In the genomic region with DNA sequence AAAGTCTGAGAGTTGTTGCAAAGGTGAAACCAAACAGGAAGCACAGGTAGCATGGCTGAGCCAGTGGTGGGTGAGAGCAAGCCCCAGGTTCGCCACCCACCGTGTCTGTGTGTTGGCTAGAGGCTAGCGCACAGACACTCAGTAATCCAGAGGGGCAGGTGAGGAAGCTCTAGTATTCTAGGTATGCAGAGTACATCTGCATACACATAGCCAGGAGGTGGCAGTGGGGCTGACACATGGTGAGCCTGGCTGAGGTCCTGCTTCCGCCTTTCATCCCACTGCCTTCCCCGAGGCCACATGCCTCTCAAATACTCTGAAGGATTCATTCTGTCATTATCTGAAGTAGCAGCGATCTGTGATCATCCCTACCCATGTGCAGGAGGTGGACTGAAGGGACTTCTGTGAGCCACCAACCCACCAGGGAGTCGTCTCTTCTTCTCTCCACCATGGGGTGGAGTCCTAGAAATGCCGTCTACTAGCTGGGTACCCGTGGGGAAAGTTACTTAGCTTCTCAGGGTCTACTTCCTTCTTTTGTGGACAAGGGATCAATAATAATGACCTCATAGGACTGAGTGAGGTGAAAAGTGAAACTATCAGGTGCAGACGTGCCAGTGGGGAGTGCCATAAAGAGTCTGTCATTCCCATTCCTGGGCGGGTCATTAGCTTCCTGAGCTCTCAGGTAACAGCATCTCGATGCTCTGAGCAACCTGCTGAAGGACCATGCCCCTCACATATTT, we compare ENCODE assay signal across 7 cellular contexts. TPM values are rescaled to one million over a fixed set of nuclear protein-coding genes. Genes with fewer than 3 reads are reported as not detected.
DNase-seq lines count a peak whose midpoint lies in the region; ATAC-seq and TF ChIP-seq lines count a peak whose summit lies in the region.

No MANE protein-coding gene starts in this region.

- TF ChIP-seq CTCF in right lobe of liver (IDR thresholded peaks at IDR 0.05) = peak in 1 of 4 donors; percentile 14

- H3K27ac ChIP-seq in right lobe of liver = peak overlapping the region; percentile 5 to 62 (median 15)

- ATAC-seq in GM18870 (IDR thresholded peaks at IDR 0.05; ENCODE audit: unreplicated experiment) (peak; percentile 64), GM21737 (IDR thresholded peaks at IDR 0.05; ENCODE audit: unreplicated experiment) (peak; percentile 64), right lobe of liver (peak; percentile 33 to 73 (median 52))

- H3K9me3 ChIP-seq in right lobe of liver = no peaks in the 10 kb centered on the region

- 50% methylated on average over 7 of the region's 12 CpGs for WGBS in right lobe of liver (ENCODE audit: insufficient coverage, low coverage, low lambda C conversion rate, missing lambda C conversion rate)

- no peaks in the 10 kb centered on the region for H3K27me3 ChIP-seq in right lobe of liver

- H3K4me3 ChIP-seq in right lobe of liver = no peak overlapping the region

- DNase-seq in MV-4-11 (lab: John Stamatoyannopoulos, UW) = peak; percentile 70
- no peak for DNase-seq in right lobe of liver
- DNase-seq in mesenteric fat pad (ENCODE audit: low spot score) = no peak
- DNase-seq in Ammon's horn (ENCODE audit: low spot score) = no peak
- DNase-seq in AG08396 (ENCODE audit: low spot score) = no peak

- peaks cover 5 to 85% (median 42%) of the 10 kb centered on the region in 4 donors for H3K36me3 ChIP-seq in right lobe of liver

- peaks cover 0 to 23% (median 0%) of the 10 kb centered on the region in 4 donors for H3K4me1 ChIP-seq in right lobe of liver

- intact Hi-C loops in right lobe of liver (cut with DNase I) = no loop called here

- no peak for TF ChIP-seq POLR2A in right lobe of liver (IDR thresholded peaks at IDR 0.05)

RNA-seq across cellular contexts. Expression of gene ICAM2, which starts 36.0 kb away (rescaled TPM):
- total RNA-seq in right lobe of liver (10 to 100 TPM in 3 of 6 experiments, 1 to 10 TPM in 3; 5.5 to 16.1 (median 8.6) TPM), mesenteric fat pad (75.2 TPM)

RNA-seq across cellular contexts. Expression of gene PRR29, which starts 58.3 kb away (rescaled TPM):
- total RNA-seq in right lobe of liver = under 1 TPM in 3 of 6 experiments, not detected in 3; 0.07 to 0.33 (median 0.12) TPM
- 0.90 TPM for total RNA-seq in mesenteric fat pad
